ENCODE assay signal across 9 cellular contexts in the genomic region with DNA sequence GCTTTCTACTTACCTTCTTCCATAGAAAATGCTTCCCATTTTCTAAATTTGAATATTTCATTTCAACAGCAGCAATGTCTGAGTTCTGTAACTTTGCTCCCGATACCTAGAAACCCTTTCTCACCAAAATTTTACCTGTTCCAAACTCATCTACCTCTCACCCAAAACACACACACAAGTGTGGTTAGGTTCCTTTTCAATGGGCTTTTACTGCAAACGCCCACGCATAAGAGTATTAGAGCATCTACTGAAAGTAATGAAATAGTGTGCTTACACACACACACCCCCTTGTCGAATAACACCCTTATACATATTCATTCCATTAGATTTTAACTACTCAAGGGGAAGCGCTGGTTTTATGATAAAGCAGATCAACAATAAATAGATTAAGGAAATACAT.
"Had no signal": no experiment of that assay in that cellular context is flagged by ENCODE, and none has a peak within 500 bp of the region (broad histone marks: within the 10 kb centered on the region; RNA-seq: fewer than 3 reads in every experiment).

No MANE protein-coding gene starts in this region.

- ATAC-seq: HepG2, K562 had no signal

- H3K27ac ChIP-seq: HL-60, KMS-11 had no signal

- H3K4me3 ChIP-seq: K562 had no signal

- H3K4me2 ChIP-seq: KMS-11 had no signal

- H3K9ac ChIP-seq: KMS-11 had no signal

- DNase-seq: IMR-90, Karpas-422, KBM-7, KG1 had no signal

- FAIRE-seq: HepG2, HTR-8/SVneo, K562 had no signal
